10 cellular contexts compared by ENCODE assay signal in genomic region chr12:4117386-4118016, GRCh38.
DNase-seq lines count a peak whose midpoint lies in the region; ATAC-seq and TF ChIP-seq lines count a peak whose summit lies in the region.
"Had no signal": no experiment of that assay in that cellular context is flagged by ENCODE, and none has a peak within 500 bp of the region (broad histone marks: within the 10 kb centered on the region; RNA-seq: fewer than 3 reads in every experiment).

No MANE protein-coding gene starts in this region.

- H3K9me3 ChIP-seq in heart right ventricle, result no peaks in the 10 kb centered on the region

- H3K4me3 ChIP-seq in heart right ventricle, result no peak overlapping the region
- H3K4me3 ChIP-seq: hepatocyte had no signal

- DNase-seq in activated CD4-positive, alpha-beta memory T cell treated with anti-CD3 and anti-CD28 coated beads for 36 hours, result no peak
- no peak for DNase-seq in naive thymus-derived CD8-positive, alpha-beta T cell
- DNase-seq in NCI-H2171 treated with DMSO at 0.1 percent for 48 hours (lab: John Stamatoyannopoulos, UW), result no peak
- DNase-seq in SHP77 treated with DMSO at 0.1 percent for 48 hours (lab: John Stamatoyannopoulos, UW), result no peak
- DNase-seq in heart right ventricle, result no peak

- ATAC-seq in GM18511 (IDR thresholded peaks at IDR 0.05; ENCODE audit: unreplicated experiment) (peak; percentile 2), HG02763 (IDR thresholded peaks at IDR 0.05; ENCODE audit: unreplicated experiment) (peak; percentile 1), HG02885 (IDR thresholded peaks at IDR 0.05; ENCODE audit: poor library complexity, unreplicated experiment) (no peak), heart right ventricle (no peak)
- peak; percentile 3 to 11 for ATAC-seq in naive thymus-derived CD8-positive, alpha-beta T cell
- ATAC-seq: HCT116 had no signal

- peaks cover 0 to 33% (median 19%) of the 10 kb centered on the region in 9 donors for H3K4me1 ChIP-seq in heart right ventricle

- CTCF ChIA-PET in activated CD4-positive, alpha-beta memory T cell treated with anti-CD3 and anti-CD28 coated beads for 36 hours (lab: Charles Lee), result interaction anchor here (1.1 to 11.0 kb wide), 7 partner anchors 10 to 232 kb away, joined by 4 to 92 read pairs (median 6); partner anchors contain the start of gene CCND2

- H3K4me1 Mint-ChIP-seq in activated CD4-positive, alpha-beta memory T cell treated with anti-CD3 and anti-CD28 coated beads for 36 hours (ENCODE audit: low read depth), result peaks cover 63% of the 10 kb centered on the region
- peaks cover 22 to 50% (median 34%) of the 10 kb centered on the region in 4 donors for H3K4me1 Mint-ChIP-seq in naive thymus-derived CD8-positive, alpha-beta T cell

- intact Hi-C loops in activated CD4-positive, alpha-beta memory T cell treated with anti-CD3 and anti-CD28 coated beads for 36 hours (cut with micrococcal nuclease), result loop anchor here (2.0 to 5.0 kb wide), 3 partner anchors 53 to 245 kb away; partner anchors contain the start of gene PARP11
- intact Hi-C loops in heart right ventricle (cut with DNase I), result loop anchor here in 2 of 10 donors (10.0 kb wide), 2 partner anchors 117 to 167 kb away; no protein-coding TSS in a partner anchor

- TF ChIP-seq CTCF in heart right ventricle (IDR thresholded peaks at IDR 0.05), result no peak

- POLR2A ChIA-PET in activated CD4-positive, alpha-beta memory T cell treated with anti-CD3 and anti-CD28 coated beads for 36 hours (lab: Charles Lee), result interaction anchor here (0.6 to 3.6 kb wide), 13 partner anchors 10 to 161 kb away, joined by 3 to 36 read pairs (median 6); partner anchors contain the start of gene CCND2
- POLR2A ChIA-PET in naive thymus-derived CD8-positive, alpha-beta T cell (lab: Charles Lee), result interaction anchor here (0.8 to 1.3 kb wide), 3 partner anchors 11 to 151 kb away, joined by 3 to 4 read pairs (median 3); no protein-coding TSS in a partner anchor

- no peak overlapping the region for H3K27ac ChIP-seq in heart right ventricle
- H3K27ac ChIP-seq: hepatocyte had no signal

- no peaks in the 10 kb centered on the region for H3K36me3 Mint-ChIP-seq in activated CD4-positive, alpha-beta memory T cell treated with anti-CD3 and anti-CD28 coated beads for 36 hours
- H3K36me3 Mint-ChIP-seq in naive thymus-derived CD8-positive, alpha-beta T cell, result no peaks in the 10 kb centered on the region

- H3K36me3 ChIP-seq in heart right ventricle, result no peaks in the 10 kb centered on the region

- peak overlapping the region; percentile 79 for H3K27ac Mint-ChIP-seq in activated CD4-positive, alpha-beta memory T cell treated with anti-CD3 and anti-CD28 coated beads for 36 hours
- peak overlapping the region in 6 of 10 donors; percentile 56 to 91 (median 85) for H3K27ac Mint-ChIP-seq in naive thymus-derived CD8-positive, alpha-beta T cell

- H3K27me3 Mint-ChIP-seq in activated CD4-positive, alpha-beta memory T cell treated with anti-CD3 and anti-CD28 coated beads for 36 hours, result peaks cover 8% of the 10 kb centered on the region
- H3K27me3 Mint-ChIP-seq in naive thymus-derived CD8-positive, alpha-beta T cell, result no peaks in the 10 kb centered on the region

- H3K9me3 Mint-ChIP-seq in activated CD4-positive, alpha-beta memory T cell treated with anti-CD3 and anti-CD28 coated beads for 36 hours, result no peaks in the 10 kb centered on the region
- H3K9me3 Mint-ChIP-seq in naive thymus-derived CD8-positive, alpha-beta T cell, result no peaks in the 10 kb centered on the region

- H3K4me3 Mint-ChIP-seq in activated CD4-positive, alpha-beta memory T cell treated with anti-CD3 and anti-CD28 coated beads for 36 hours, result peak overlapping the region; percentile 33
- peak overlapping the region; percentile 64 to 84 (median 75) for H3K4me3 Mint-ChIP-seq in naive thymus-derived CD8-positive, alpha-beta T cell

- 78 to 83% methylated on average over 12 of the region's 12 CpGs for WGBS in heart right ventricle, 2 donors

- peaks cover 0 to 55% (median 0%) of the 10 kb centered on the region in 7 donors for H3K27me3 ChIP-seq in heart right ventricle
- H3K27me3 ChIP-seq: hepatocyte had no signal

Comparison
In these comparisons a context has a peak if more than half of its experiments do, and no peak if none do; other contexts are left out.
1. ATAC-seq: peak in GM18511 (single experiment), HG02763 (single experiment) and naive thymus-derived CD8-positive, alpha-beta T cell (2 of 2); none in HG02885 (single experiment) and heart right ventricle (0 of 8).